8 cellular contexts compared by ENCODE assay signal in genomic region chr2:25042321-25043240, GRCh38. TPM values are rescaled to one million over a fixed set of nuclear protein-coding genes. Genes with fewer than 3 reads are reported as not detected.
DNase-seq lines count a peak whose midpoint lies in the region; ATAC-seq and TF ChIP-seq lines count a peak whose summit lies in the region.

No MANE protein-coding gene starts in this region.

- H3K27me3 ChIP-seq in ACC112 (ENCODE audit: insufficient read depth, low read length) = peaks cover 7% of the 10 kb centered on the region; the same call in 1 of the 2 replicates
- peaks cover 7 to 14% of the 10 kb centered on the region in 2 donors for H3K27me3 ChIP-seq in mucosa of rectum (ENCODE audit: control insufficient read depth in 2 of 2, insufficient read depth in 2 of 2, low read length in 2 of 2)
- H3K27me3 ChIP-seq in upper lobe of right lung = peaks cover 16% of the 10 kb centered on the region

- H3K4me1 Mint-ChIP-seq in activated CD4-positive, alpha-beta T cell treated with anti-CD3 and anti-CD28 coated beads, Interleukin-2, amount 10 ng/mL, durations not matched to agents 7 days and 5 days = peaks cover 33% of the 10 kb centered on the region

- H3K9me3 ChIP-seq in mucosa of rectum (ENCODE audit: control insufficient read depth in 2 of 2, low read length in 2 of 2) (no peaks in the 10 kb centered on the region), upper lobe of right lung (no peaks in the 10 kb centered on the region)

- CTCF ChIA-PET in activated CD4-positive, alpha-beta T cell treated with anti-CD3 and anti-CD28 coated beads, Interleukin-2, amount 10 ng/mL, durations not matched to agents 7 days and 5 days (lab: Charles Lee) = no interaction called here

- H3K79me2 ChIP-seq in ACC112 (ENCODE audit: control insufficient read depth, insufficient read depth, low read length, unreplicated experiment) = no peaks in the 10 kb centered on the region

- H3K27ac Mint-ChIP-seq in activated CD4-positive, alpha-beta T cell treated with anti-CD3 and anti-CD28 coated beads, Interleukin-2, amount 10 ng/mL, durations not matched to agents 7 days and 5 days = no peak overlapping the region

- peaks cover 49% of the 10 kb centered on the region for H3K27me3 Mint-ChIP-seq in activated CD4-positive, alpha-beta T cell treated with anti-CD3 and anti-CD28 coated beads, Interleukin-2, amount 10 ng/mL, durations not matched to agents 7 days and 5 days

- peak overlapping the region; percentile 99 for H3K4me3 ChIP-seq in ACC112 (ENCODE audit: low read depth, low read length)
- H3K4me3 ChIP-seq in epithelial cell of proximal tubule (ENCODE audit: low read depth, low read length) = peak overlapping the region; percentile 62
- peak overlapping the region; percentile 63 to 74 for H3K4me3 ChIP-seq in mucosa of rectum (ENCODE audit: low read length in 2 of 2)
- peak overlapping the region; percentile 80 for H3K4me3 ChIP-seq in upper lobe of right lung

- peak; percentile 16 for ATAC-seq in GM18498 (IDR thresholded peaks at IDR 0.05; ENCODE audit: unreplicated experiment)
- ATAC-seq in upper lobe of right lung = peak; percentile 34
- ATAC-seq in HG03342 (IDR thresholded peaks at IDR 0.05; ENCODE audit: unreplicated experiment) = no peak

- POLR2A ChIA-PET in activated CD4-positive, alpha-beta T cell treated with anti-CD3 and anti-CD28 coated beads, Interleukin-2, amount 10 ng/mL, durations not matched to agents 7 days and 5 days (lab: Charles Lee) = no interaction called here

- no peaks in the 10 kb centered on the region for H3K36me3 Mint-ChIP-seq in activated CD4-positive, alpha-beta T cell treated with anti-CD3 and anti-CD28 coated beads, Interleukin-2, amount 10 ng/mL, durations not matched to agents 7 days and 5 days (ENCODE audit: low read depth)

- H3K36me3 ChIP-seq in ACC112 (ENCODE audit: insufficient read depth, low read length) (no peaks in the 10 kb centered on the region), mucosa of rectum (ENCODE audit: control insufficient read depth in 2 of 2, insufficient read depth in 2 of 2, low read length in 2 of 2) (no peaks in the 10 kb centered on the region), upper lobe of right lung (no peaks in the 10 kb centered on the region)

- peak overlapping the region; percentile 100 for H2AFZ ChIP-seq in ACC112 (ENCODE audit: low read length, unreplicated experiment)

- TF ChIP-seq CTCF in epithelial cell of proximal tubule (conservative IDR thresholded peaks at IDR 0.05; ENCODE audit: low read depth, low read length) (no peak), upper lobe of right lung (IDR thresholded peaks at IDR 0.05) (no peak)

- H3K9ac ChIP-seq in mucosa of rectum (ENCODE audit: low read depth in 1 of 2, low read length in 2 of 2) = peak overlapping the region; percentile 36 to 47

- no peak overlapping the region for H3K27ac ChIP-seq in ACC112 (ENCODE audit: low read depth, low read length)
- H3K27ac ChIP-seq in mucosa of rectum (ENCODE audit: low read depth in 2 of 2, low read length in 2 of 2) = peak overlapping the region in 1 of 2 donors; percentile 52
- H3K27ac ChIP-seq in upper lobe of right lung = peak overlapping the region; percentile 51

- H3K4me1 ChIP-seq in ACC112 (ENCODE audit: control insufficient read depth, insufficient read depth, low read length, unreplicated experiment) (peaks cover 13% of the 10 kb centered on the region), mucosa of rectum (ENCODE audit: control insufficient read depth in 2 of 2, insufficient read depth in 2 of 2, low read length in 2 of 2) (peaks cover 16 to 17% of the 10 kb centered on the region in 2 donors), upper lobe of right lung (peaks cover 19% of the 10 kb centered on the region)

- H3K9me3 Mint-ChIP-seq in activated CD4-positive, alpha-beta T cell treated with anti-CD3 and anti-CD28 coated beads, Interleukin-2, amount 10 ng/mL, durations not matched to agents 7 days and 5 days = no peaks in the 10 kb centered on the region

- intact Hi-C loops in upper lobe of right lung (cut with DNase I) = no loop called here

- DNase-seq in HuH-7 (ENCODE audit: low spot score) = peak; percentile 34
- no peak for DNase-seq in activated CD4-positive, alpha-beta T cell treated with anti-CD3 and anti-CD28 coated beads, Interleukin-2, amount 10 ng/mL, durations not matched to agents 7 days and 5 days
- DNase-seq in epithelial cell of proximal tubule (ENCODE audit: low read depth) = no peak
- peak; percentile 68 for DNase-seq in upper lobe of right lung

- H3K4me3 Mint-ChIP-seq in activated CD4-positive, alpha-beta T cell treated with anti-CD3 and anti-CD28 coated beads, Interleukin-2, amount 10 ng/mL, durations not matched to agents 7 days and 5 days = peak overlapping the region; percentile 76

RNA-seq across cellular contexts. Expression of gene EFR3B, which starts 0.7 kb away (rescaled TPM):
- under 1 TPM in 1 of 2 experiments, not detected in 1; 0.06 TPM for total RNA-seq in activated CD4-positive, alpha-beta T cell treated with anti-CD3 and anti-CD28 coated beads, Interleukin-2, amount 10 ng/mL, durations not matched to agents 7 days and 5 days
- 1.3 and 2.6 TPM in 2 replicates for total RNA-seq in epithelial cell of proximal tubule
- total RNA-seq in upper lobe of right lung = 10.7 TPM

Comparison
In these comparisons a context has a peak if more than half of its experiments do, and no peak if none do; other contexts are left out.
1. DNase-seq: peak in HuH-7 (single experiment) and upper lobe of right lung (single experiment); none in activated CD4-positive, alpha-beta T cell treated with anti-CD3 and anti-CD28 coated beads, Interleukin-2, amount 10 ng/mL, durations not matched to agents 7 days and 5 days (single experiment) and epithelial cell of proximal tubule (single experiment).
2. Peak in every context shown above with its lines, with median percentiles within 50 percentile points of each other: H3K4me3 ChIP-seq.